6 cellular contexts compared by ENCODE assay signal in genomic region chr7:155384751-155385150, GRCh38.
"Had no signal": no experiment of that assay in that cellular context is flagged by ENCODE, and none has a peak within 500 bp of the region (broad histone marks: within the 10 kb centered on the region; RNA-seq: fewer than 3 reads in every experiment).

No MANE protein-coding gene starts in this region.

- H3K9me3 Mint-ChIP-seq: GM23338 had no signal

- H3K4me3 Mint-ChIP-seq: H9 had no signal

- ATAC-seq: GM23338, K562 had no signal

- DNase-seq: H9, HCEC 1CT, IMR-90, KG1 had no signal

- H3K27ac Mint-ChIP-seq: GM23338, H9 had no signal
